21 cellular contexts compared by ENCODE assay signal in the genomic region with DNA sequence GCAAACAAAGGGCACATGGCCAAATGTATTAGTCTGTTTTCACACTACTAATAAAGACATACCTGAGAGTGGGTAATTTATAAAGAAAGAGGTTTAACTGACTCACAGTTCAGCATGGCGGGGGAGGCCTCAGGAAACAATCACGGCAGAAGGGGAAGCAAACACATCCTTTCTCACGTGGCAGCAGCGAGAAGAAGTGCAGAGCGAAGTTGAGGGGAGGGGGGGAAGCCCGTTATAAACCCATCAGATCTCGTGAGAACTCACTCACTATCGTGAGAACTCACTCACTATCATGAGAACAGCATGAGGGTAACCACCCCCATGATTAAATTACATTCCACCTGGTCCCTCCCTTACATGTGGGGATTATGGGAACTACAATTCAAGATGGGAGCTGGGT.
DNase-seq lines count a peak whose midpoint lies in the region; ATAC-seq, FAIRE-seq and TF ChIP-seq lines count a peak whose summit lies in the region.
"Had no signal": no experiment of that assay in that cellular context is flagged by ENCODE, and none has a peak within 500 bp of the region (broad histone marks: within the 10 kb centered on the region; RNA-seq: fewer than 3 reads in every experiment).

No MANE protein-coding gene starts in this region.

- H3K4me3 ChIP-seq in endothelial cell of umbilical vein (replicated peaks in 1 of 3; ENCODE audit: insufficient read depth in 1 of 3, low read depth in 1 of 3, low read length in 3 of 3) (no peak overlapping the region), left lung (no peak overlapping the region)
- H3K4me3 ChIP-seq: HAP-1, Peyer's patch, SJSA1 had no signal

- no peaks in the 10 kb centered on the region for H3K9me1 ChIP-seq in endothelial cell of umbilical vein (replicated peaks; ENCODE audit: control insufficient read depth, extremely low read depth, insufficient read depth, low read length)

- peaks cover 12% of the 10 kb centered on the region for H3K4me1 ChIP-seq in endothelial cell of umbilical vein (ENCODE audit: control insufficient read depth, extremely low read depth, insufficient read depth, low read length)
- no peaks in the 10 kb centered on the region for H3K4me1 ChIP-seq in left lung
- H3K4me1 ChIP-seq: Caco-2, HAP-1, Peyer's patch had no signal

- H3K27me3 ChIP-seq in endothelial cell of umbilical vein (ENCODE audit: control insufficient read depth in 2 of 2, insufficient read depth in 2 of 2, low read length in 2 of 2) (peaks cover 0 to 12% of the 10 kb centered on the region in 2 experiments), left lung (no peaks in the 10 kb centered on the region)
- H3K27me3 ChIP-seq: Peyer's patch, SJSA1 had no signal

- CTCF ChIA-PET in endothelial cell of umbilical vein (lab: Charles Lee) = no interaction called here

- H3K36me3 ChIP-seq in endothelial cell of umbilical vein (ENCODE audit: control insufficient read depth in 2 of 2, extremely low read depth in 1 of 2, insufficient read depth in 2 of 2, low read length in 2 of 2) = no peaks in the 10 kb centered on the region
- H3K36me3 ChIP-seq in left lung = no peaks in the 10 kb centered on the region
- H3K36me3 ChIP-seq: HAP-1, Peyer's patch, SJSA1 had no signal

- POLR2A ChIA-PET in endothelial cell of umbilical vein (lab: Charles Lee) = no interaction called here

- H3K9me3 ChIP-seq in endothelial cell of umbilical vein (replicated peaks; ENCODE audit: control insufficient read depth, insufficient read depth, low read length) (no peaks in the 10 kb centered on the region), left lung (no peaks in the 10 kb centered on the region)
- H3K9me3 ChIP-seq: Caco-2, HAP-1, Peyer's patch, SJSA1 had no signal

- H3K27ac Mint-ChIP-seq in activated naive CD8-positive, alpha-beta T cell = no peak overlapping the region
- no peak overlapping the region for H3K27ac Mint-ChIP-seq in activated naive CD8-positive, alpha-beta T cell treated with anti-CD3 and anti-CD28 coated beads for 36 hours
- H3K27ac Mint-ChIP-seq: CD4-positive, alpha-beta T cell had no signal

- H2AFZ ChIP-seq in endothelial cell of umbilical vein (ENCODE audit: low read depth, low read length) = no peak overlapping the region

- no TSS peak for BruUV-seq in endothelial cell of umbilical vein (replicated peaks; lab: Mats Ljungman, UMichigan)

- dilution Hi-C loops in endothelial cell of umbilical vein (cut with MboI; ENCODE audit: extremely low pct_ligation_motif_present, low sequenced_read_pairs) = no loop called here

- intact Hi-C loops in endothelial cell of umbilical vein (cut with micrococcal nuclease) (no loop called here), left lung (cut with DNase I) (no loop called here)

- H3K79me2 ChIP-seq in endothelial cell of umbilical vein (ENCODE audit: control insufficient read depth, insufficient read depth, low read length) = no peaks in the 10 kb centered on the region

- peak overlapping the region; percentile 9 for H3K4me3 Mint-ChIP-seq in activated naive CD8-positive, alpha-beta T cell
- H3K4me3 Mint-ChIP-seq in activated naive CD8-positive, alpha-beta T cell treated with anti-CD3 and anti-CD28 coated beads for 36 hours = no peak overlapping the region
- H3K4me3 Mint-ChIP-seq: CD4-positive, alpha-beta T cell had no signal

- FAIRE-seq in endothelial cell of umbilical vein (lab: Jason Lieb, UNC) = no peak
- FAIRE-seq: GM12892 had no signal

- H3K4me1 Mint-ChIP-seq in activated naive CD8-positive, alpha-beta T cell (ENCODE audit: low read depth) = no peaks in the 10 kb centered on the region
- H3K4me1 Mint-ChIP-seq in activated naive CD8-positive, alpha-beta T cell treated with anti-CD3 and anti-CD28 coated beads for 36 hours = peaks cover 2% of the 10 kb centered on the region

- no peak for DNase-seq in activated naive CD8-positive, alpha-beta T cell treated with anti-CD3 and anti-CD28 coated beads for 36 hours
- DNase-seq in NCI-H524 treated with DMSO at 0.1 percent for 48 hours (lab: John Stamatoyannopoulos, UW) (peak; percentile 25), endothelial cell of umbilical vein (ENCODE audit: low read depth, low spot score) (peak; percentile 51), left lung (no peak), NCI-H1436 (lab: John Stamatoyannopoulos, UW) (no peak)
- DNase-seq: Caco-2; CD4-positive, alpha-beta T cell; DND-41; KBM-7; MM.1S; NCI-H1105; NCI-H2029 treated with DMSO at 0.1 percent for 48 hours; NCI-H526 treated with DMSO at 0.1 percent for 48 hours; NK-92 treated with Interleukin-12 subunit alpha and Interleukin-12 subunit beta, amount 100 ng/mL, for 24 hours; Peyer's patch had no signal

- no peak overlapping the region for H3K4me2 ChIP-seq in endothelial cell of umbilical vein (ENCODE audit: insufficient read depth, low read length)

- TF ChIP-seq POLR2A in endothelial cell of umbilical vein (IDR thresholded peaks at IDR 0.05; ENCODE audit: low read depth, low read length) = no peak

- H3K27me3 Mint-ChIP-seq in activated naive CD8-positive, alpha-beta T cell = peaks cover 3% of the 10 kb centered on the region
- H3K27me3 Mint-ChIP-seq in activated naive CD8-positive, alpha-beta T cell treated with anti-CD3 and anti-CD28 coated beads for 36 hours = peaks cover 9% of the 10 kb centered on the region
- H3K27me3 Mint-ChIP-seq: CD4-positive, alpha-beta T cell had no signal

- H3K9me3 Mint-ChIP-seq in activated naive CD8-positive, alpha-beta T cell (ENCODE audit: low read depth) = no peaks in the 10 kb centered on the region
- H3K9me3 Mint-ChIP-seq in activated naive CD8-positive, alpha-beta T cell treated with anti-CD3 and anti-CD28 coated beads for 36 hours = peaks cover 2% of the 10 kb centered on the region
- H3K9me3 Mint-ChIP-seq: CD4-positive, alpha-beta T cell had no signal

- no peak overlapping the region for H3K9ac ChIP-seq in endothelial cell of umbilical vein (replicated peaks; ENCODE audit: extremely low read depth, insufficient read depth, low read length)

- TF ChIP-seq CTCF in endothelial cell of umbilical vein (IDR thresholded peaks at IDR 0.05; ENCODE audit: extremely low read depth in 1 of 2, insufficient read depth in 1 of 2, low read depth in 1 of 2, low read length in 2 of 2) = no peak
- TF ChIP-seq CTCF in left lung (IDR thresholded peaks at IDR 0.05) = no peak

- no peaks in the 10 kb centered on the region for H4K20me1 ChIP-seq in endothelial cell of umbilical vein (replicated peaks; ENCODE audit: control insufficient read depth, extremely low read depth, insufficient read depth, low read length)

- no peaks in the 10 kb centered on the region for H3K36me3 Mint-ChIP-seq in activated naive CD8-positive, alpha-beta T cell
- no peaks in the 10 kb centered on the region for H3K36me3 Mint-ChIP-seq in activated naive CD8-positive, alpha-beta T cell treated with anti-CD3 and anti-CD28 coated beads for 36 hours

- H3K27ac ChIP-seq in endothelial cell of umbilical vein (ENCODE audit: insufficient read depth, low read depth, low read length) (no peak overlapping the region), left lung (no peak overlapping the region)
- H3K27ac ChIP-seq: Peyer's patch, SJSA1 had no signal

- ATAC-seq in left lung (no peak), HG02840 (IDR thresholded peaks at IDR 0.05; ENCODE audit: low FRiP score, unreplicated experiment) (no peak)
- ATAC-seq: Right ventricle myocardium inferior had no signal

TF ChIP-seq in endothelial cell of umbilical vein, 7 proteins besides CTCF, POLR2A, EP300 and RAD21:
- TF ChIP-seq MYC (IDR thresholded peaks at IDR 0.05; ENCODE audit: low read depth, low read length) = no peak
- TF ChIP-seq POLR2AphosphoS5 (IDR thresholded peaks at IDR 0.05; ENCODE audit: insufficient read depth, low read depth, low read length) = no peak
- TF ChIP-seq FOS (IDR thresholded peaks at IDR 0.05; ENCODE audit: borderline replicate concordance, insufficient read depth, low read length) = no peak
- no peak for TF ChIP-seq GATA2 (IDR thresholded peaks at IDR 0.05; ENCODE audit: insufficient read depth, insufficient read length, low read depth, low read length)
- TF ChIP-seq MAX (IDR thresholded peaks at IDR 0.05; ENCODE audit: insufficient read depth, insufficient read length) = no peak
- TF ChIP-seq EZH2 (IDR thresholded peaks at IDR 0.05; ENCODE audit: borderline replicate concordance, low read depth, low read length, severe bottlenecking) = no peak
- TF ChIP-seq JUN (IDR thresholded peaks at IDR 0.05; ENCODE audit: borderline replicate concordance, insufficient read depth, insufficient read length, low read depth) = no peak

Comparison
In these comparisons a context has a peak if more than half of its experiments do, and no peak if none do; other contexts are left out.
1. DNase-seq: peak in NCI-H524 treated with DMSO at 0.1 percent for 48 hours (single experiment) and endothelial cell of umbilical vein (single experiment); none in activated naive CD8-positive, alpha-beta T cell treated with anti-CD3 and anti-CD28 coated beads for 36 hours (single experiment), left lung (0 of 2) and NCI-H1436 (single experiment).